Comparison of ENCODE assay signal across 8 cellular contexts in the genomic region with DNA sequence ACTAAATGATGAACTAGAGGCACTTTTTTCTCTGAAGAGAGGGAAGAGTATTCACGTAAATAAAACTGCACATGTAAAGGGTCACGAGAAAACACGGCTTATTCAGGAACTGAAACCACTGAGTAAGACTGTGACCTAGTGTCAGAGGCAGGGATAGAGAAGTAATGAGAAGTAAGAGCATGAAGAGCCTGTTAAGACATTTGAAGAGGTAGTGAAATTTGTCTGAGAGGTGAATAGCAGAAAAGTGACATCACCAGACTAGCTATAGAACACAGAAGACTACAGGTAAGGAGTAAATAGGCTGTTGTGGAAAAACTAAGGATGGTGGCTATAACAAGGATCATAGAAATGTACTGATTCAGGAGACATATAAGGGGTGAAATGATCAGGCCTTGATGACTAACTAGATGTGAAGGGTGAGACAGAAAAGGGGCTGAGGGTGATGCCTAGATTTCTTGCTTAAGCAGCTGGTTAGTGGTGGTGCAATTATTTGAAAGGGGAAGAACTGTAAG.
A peak's percentile ranks its signal among the peaks of the same experiment; 100 is the strongest.
DNase-seq lines count a peak whose midpoint lies in the region; ATAC-seq, FAIRE-seq and TF ChIP-seq lines count a peak whose summit lies in the region.

No MANE protein-coding gene starts in this region.

- H3K79me2 ChIP-seq in keratinocyte (ENCODE audit: control insufficient read depth, insufficient read depth, low read length), result no peaks in the 10 kb centered on the region

- no peaks in the 10 kb centered on the region for H4K20me1 ChIP-seq in keratinocyte (ENCODE audit: control insufficient read depth, extremely low read depth, insufficient read depth, low read length)

- peaks cover 0 to 2% of the 10 kb centered on the region in 2 experiments for H3K36me3 ChIP-seq in keratinocyte (ENCODE audit: control insufficient read depth in 2 of 2, extremely low read depth in 1 of 2, insufficient read depth in 2 of 2, low read length in 2 of 2)

- no peaks in the 10 kb centered on the region for H3K9me3 ChIP-seq in keratinocyte (ENCODE audit: control insufficient read depth, low read depth, low read length)

- H3K27me3 Mint-ChIP-seq in IgD-negative memory B cell, result no peaks in the 10 kb centered on the region

- TF ChIP-seq CTCF in GM13976 (IDR thresholded peaks at IDR 0.05; ENCODE audit: borderline replicate concordance, control extremely low read depth, extremely low read depth, insufficient read depth, missing control alignments) (no peak), keratinocyte (optimal IDR thresholded peaks at IDR 0.05 in 1 of 3, IDR thresholded peaks at IDR 0.05 in 1 of 3, conservative IDR thresholded peaks at IDR 0.05 in 1 of 3; ENCODE audit: extremely low read depth in 1 of 3, insufficient read depth in 2 of 3, low read length in 3 of 3) (no peak)

- no peaks in the 10 kb centered on the region for H3K4me1 ChIP-seq in keratinocyte (ENCODE audit: control insufficient read depth, extremely low read depth, insufficient read depth, low read length)

- no peaks in the 10 kb centered on the region for H3K9me1 ChIP-seq in keratinocyte (ENCODE audit: control insufficient read depth, extremely low read depth, insufficient read depth, low read length)

- in situ Hi-C loops in GM13976 (cut with MboI; ENCODE audit: low sequenced_read_pairs, unreplicated experiment), result no loop called here

- no peak overlapping the region for H3K27ac ChIP-seq in keratinocyte (ENCODE audit: control insufficient read depth, insufficient read depth, low read length)

- H3K4me1 Mint-ChIP-seq in IgD-negative memory B cell, result peaks cover 12 to 25% (median 17%) of the 10 kb centered on the region in 3 donors

- H3K36me3 Mint-ChIP-seq in IgD-negative memory B cell, result peaks cover 15% of the 10 kb centered on the region

- peak; percentile 49 for FAIRE-seq in keratinocyte (lab: Jason Lieb, UNC)

- H3K9ac ChIP-seq in keratinocyte (ENCODE audit: control insufficient read depth, extremely low read depth, insufficient read depth, low read length), result no peak overlapping the region

- peak overlapping the region; percentile 54 to 95 (median 90) for H3K27ac Mint-ChIP-seq in IgD-negative memory B cell

- H3K4me2 ChIP-seq in keratinocyte (ENCODE audit: control insufficient read depth, extremely low read depth, insufficient read depth, low read depth, low read length), result no peak overlapping the region

- no peaks in the 10 kb centered on the region for H3K27me3 ChIP-seq in keratinocyte (ENCODE audit: control insufficient read depth, extremely low read depth, insufficient read depth, low read length)

- H2AFZ ChIP-seq in keratinocyte (ENCODE audit: control insufficient read depth, low read length), result no peak overlapping the region

- peak overlapping the region in 3 of 4 donors; percentile 0 to 38 (median 6) for H3K4me3 Mint-ChIP-seq in IgD-negative memory B cell

- no peaks in the 10 kb centered on the region for H3K9me3 Mint-ChIP-seq in IgD-negative memory B cell

- no peak overlapping the region for H3K4me3 ChIP-seq in keratinocyte (ENCODE audit: control insufficient read depth in 2 of 3, extremely low read depth in 1 of 3, insufficient read depth in 2 of 3, low read depth in 1 of 3, low read length in 3 of 3)

- ATAC-seq in GM21515 (IDR thresholded peaks at IDR 0.05; ENCODE audit: unreplicated experiment), result peak; percentile 98

- dilution Hi-C loops in keratinocyte (cut with MboI; ENCODE audit: extremely low pct_ligation_motif_present, low sequenced_read_pairs), result no loop called here

- DNase-seq in GM13976 (ENCODE audit: low spot score) (peak; percentile 60), keratinocyte (ENCODE audit: low read depth, low spot score) (no peak), DMS153 (lab: John Stamatoyannopoulos, UW) (no peak), T1000 (lab: John Stamatoyannopoulos, UW) (no peak), NCI-H1694 (lab: John Stamatoyannopoulos, UW) (no peak)
- DNase-seq in stimulated activated CD8-positive, alpha-beta memory T cell treated with anti-CD3 and anti-CD28 coated beads, Interleukin-4, amount 100 ng/mL, for 48 hours, result no peak
